Comparison of ENCODE assay signal across 11 cellular contexts in genomic region chr2:105102963-105103421, GRCh38.
DNase-seq lines count a peak whose midpoint lies in the region; ATAC-seq and TF ChIP-seq lines count a peak whose summit lies in the region.
"Had no signal": no experiment of that assay in that cellular context is flagged by ENCODE, and none has a peak within 500 bp of the region (broad histone marks: within the 10 kb centered on the region; RNA-seq: fewer than 3 reads in every experiment).

No MANE protein-coding gene starts in this region.

- no peak overlapping the region for H2AFZ ChIP-seq in H9 (ENCODE audit: low read length)

- H2AK5ac ChIP-seq in H9 (ENCODE audit: insufficient read length, low read length): no peak overlapping the region

- H3K23me2 ChIP-seq in H9 (ENCODE audit: insufficient read length, low read depth, low read length, poor library complexity, severe bottlenecking): peaks cover 4% of the 10 kb centered on the region

- no peak overlapping the region for H3K27ac ChIP-seq in H9 (ENCODE audit: insufficient read length, low read depth, low read length)
- peak overlapping the region; percentile 69 for H3K27ac ChIP-seq in iPS-18a (ENCODE audit: low read length)
- no peak overlapping the region for H3K27ac ChIP-seq in sigmoid colon

- peak overlapping the region; percentile 88 to 97 (median 91) for H3K27ac Mint-ChIP-seq in H9
- H3K27ac Mint-ChIP-seq: activated CD8-positive, alpha-beta T cell treated with anti-CD3 and anti-CD28 coated beads for 36 hours had no signal

- H3K36me3 ChIP-seq in iPS-18a (ENCODE audit: control insufficient read depth, low read depth, low read length) (peaks cover 22% of the 10 kb centered on the region), sigmoid colon (peaks cover 5 to 31% (median 12%) of the 10 kb centered on the region in 4 donors)

- H3K27me3 ChIP-seq in H9 (ENCODE audit: insufficient read depth, low read length): no peaks in the 10 kb centered on the region
- H3K27me3 ChIP-seq in iPS-18a (ENCODE audit: control insufficient read depth, insufficient read depth, low read length): no peaks in the 10 kb centered on the region
- H3K27me3 ChIP-seq in sigmoid colon: no peaks in the 10 kb centered on the region

- H3K4ac ChIP-seq in H9 (ENCODE audit: low read depth, low read length): no peak overlapping the region

- no peak overlapping the region for H3K23ac ChIP-seq in H9 (ENCODE audit: insufficient read length, low read depth, low read length)

- DNase-seq in AG08395 (ENCODE audit: low spot score) (peak; percentile 48), H9 (peak; percentile 98), T1000 (lab: John Stamatoyannopoulos, UW) (peak; percentile 40), sigmoid colon (no peak)
- DNase-seq in activated CD4-positive, alpha-beta T cell treated with anti-CD3 and anti-CD28 coated beads for 1 hour: no peak
- DNase-seq: activated CD8-positive, alpha-beta T cell treated with anti-CD3 and anti-CD28 coated beads for 36 hours; DND-41 had no signal

- peak overlapping the region; percentile 46 for H3K4me2 ChIP-seq in H9 (ENCODE audit: insufficient read depth, insufficient read length, low read length)

- H3K4me3 Mint-ChIP-seq in H9: peak overlapping the region; percentile 55 to 70
- H3K4me3 Mint-ChIP-seq: activated CD8-positive, alpha-beta T cell treated with anti-CD3 and anti-CD28 coated beads for 36 hours; natural killer cell treated with Interleukin-12 subunit alpha and Interleukin-12 subunit beta and Interleukin-15 and Interleukin-18, amount 100 ng/mL, for 72 hours had no signal

- no peaks in the 10 kb centered on the region for H3K9me3 Mint-ChIP-seq in H9
- H3K9me3 Mint-ChIP-seq: activated CD8-positive, alpha-beta T cell treated with anti-CD3 and anti-CD28 coated beads for 36 hours; natural killer cell treated with Interleukin-12 subunit alpha and Interleukin-12 subunit beta and Interleukin-15 and Interleukin-18, amount 100 ng/mL, for 72 hours had no signal

- H2BK15ac ChIP-seq in H9 (ENCODE audit: low read depth, low read length): no peak overlapping the region

- no peaks in the 10 kb centered on the region for H3K79me2 ChIP-seq in H9 (ENCODE audit: insufficient read depth, low read length)

- H2BK120ac ChIP-seq in H9 (ENCODE audit: low read depth, low read length, poor library complexity, severe bottlenecking): no peak overlapping the region

- no peaks in the 10 kb centered on the region for H3K9me3 ChIP-seq in H9 (ENCODE audit: control insufficient read depth, low read depth, low read length)
- H3K9me3 ChIP-seq in iPS-18a (ENCODE audit: control insufficient read depth, low read depth, low read length): no peaks in the 10 kb centered on the region
- H3K9me3 ChIP-seq in sigmoid colon: no peaks in the 10 kb centered on the region

- no peaks in the 10 kb centered on the region for H4K20me1 ChIP-seq in H9 (ENCODE audit: control insufficient read depth, insufficient read depth, insufficient read length)

- H3K36me3 Mint-ChIP-seq in H9 (ENCODE audit: insufficient read depth in 1 of 3, low read depth in 3 of 3): peaks cover 18 to 29% (median 21%) of the 10 kb centered on the region in 3 experiments

- H3K4me1 ChIP-seq in H9 (ENCODE audit: insufficient read depth, low read length) (no peaks in the 10 kb centered on the region; the same call in 1 of the 2 replicates), iPS-18a (ENCODE audit: control insufficient read depth, low read depth, low read length) (peaks cover 20% of the 10 kb centered on the region), sigmoid colon (no peaks in the 10 kb centered on the region)

- H3K9ac ChIP-seq in H9 (ENCODE audit: extremely low read depth, insufficient read length, low read length) (peak overlapping the region; percentile 8), iPS-18a (ENCODE audit: low read length) (peak overlapping the region; percentile 35)

- H3K14ac ChIP-seq in H9 (ENCODE audit: insufficient read depth, low read length): no peak overlapping the region

- no CpG with 5 or more reads among the region's 13 CpGs for WGBS in H9 (ENCODE audit: extremely low coverage, insufficient read length, low lambda C conversion rate)
- whole genome bisulfite sequencing in sigmoid colon, 2 donors: 80 to 85% methylated on average over 13 of the region's 13 CpGs

- ATAC-seq in HG03159 (IDR thresholded peaks at IDR 0.05; ENCODE audit: unreplicated experiment) (no peak), HG03097 (IDR thresholded peaks at IDR 0.05; ENCODE audit: low FRiP score, unreplicated experiment) (no peak)
- ATAC-seq: activated CD8-positive, alpha-beta T cell treated with anti-CD3 and anti-CD28 coated beads for 36 hours; natural killer cell treated with Interleukin-12 subunit alpha and Interleukin-12 subunit beta and Interleukin-15 and Interleukin-18, amount 100 ng/mL, for 72 hours had no signal

- H3K27me3 Mint-ChIP-seq in H9 (ENCODE audit: low read depth): peaks cover 3% of the 10 kb centered on the region
- H3K27me3 Mint-ChIP-seq: activated CD8-positive, alpha-beta T cell treated with anti-CD3 and anti-CD28 coated beads for 36 hours; natural killer cell treated with Interleukin-12 subunit alpha and Interleukin-12 subunit beta and Interleukin-15 and Interleukin-18, amount 100 ng/mL, for 72 hours had no signal

- no peaks in the 10 kb centered on the region for H3K79me1 ChIP-seq in H9 (ENCODE audit: insufficient read depth, low read depth, low read length, poor library complexity, severe bottlenecking)

- peak overlapping the region; percentile 74 for H3K18ac ChIP-seq in H9 (ENCODE audit: insufficient read length, low read depth, low read length)

- intact Hi-C loops in sigmoid colon (cut with DNase I): no loop called here

- no peak overlapping the region for H2BK20ac ChIP-seq in H9 (ENCODE audit: low read depth, low read length, poor library complexity, severe bottlenecking)

- no peak overlapping the region for H4K8ac ChIP-seq in H9 (replicated peaks; ENCODE audit: insufficient read length, low read depth, low read length)

- H3K56ac ChIP-seq in H9 (ENCODE audit: insufficient read length, low read depth, low read length): no peak overlapping the region

- no peak overlapping the region for H2BK12ac ChIP-seq in H9 (ENCODE audit: insufficient read length, low read depth, low read length)

- H3K4me1 Mint-ChIP-seq in H9: peaks cover 31 to 33% of the 10 kb centered on the region in 2 experiments

- H2BK5ac ChIP-seq in H9 (ENCODE audit: insufficient read length, low read length): no peak overlapping the region

- no peak for TF ChIP-seq EP300 in sigmoid colon (IDR thresholded peaks at IDR 0.05)

- TF ChIP-seq CTCF in H9 (conservative IDR thresholded peaks at IDR 0.05): no peak
- no peak for TF ChIP-seq CTCF in sigmoid colon (IDR thresholded peaks at IDR 0.05)

- H4K5ac ChIP-seq in H9 (ENCODE audit: insufficient read length, low read depth, low read length): no peak overlapping the region

- H4K91ac ChIP-seq in H9 (ENCODE audit: insufficient read length, low read depth, low read length): no peak overlapping the region

- H3K4me3 ChIP-seq in iPS-18a (ENCODE audit: low read length): peak overlapping the region; percentile 49
- no peak overlapping the region for H3K4me3 ChIP-seq in sigmoid colon

- no peak overlapping the region for H3T11ph ChIP-seq in H9 (ENCODE audit: low read length)

- TF ChIP-seq POLR2A in sigmoid colon (IDR thresholded peaks at IDR 0.05): no peak

Comparison
In these comparisons a context has a peak if more than half of its experiments do, and no peak if none do; other contexts are left out.
1. DNase-seq: peak in AG08395 (single experiment), H9 (single experiment) and T1000 (single experiment); none in activated CD4-positive, alpha-beta T cell treated with anti-CD3 and anti-CD28 coated beads for 1 hour (single experiment) and sigmoid colon (single experiment).